In genomic region chr16:57994778-57995177, GRCh38 we compare ENCODE assay signal across 8 cellular contexts. TPM values are rescaled to one million over a fixed set of nuclear protein-coding genes. Genes with fewer than 3 reads are reported as not detected.
DNase-seq lines count a peak whose midpoint lies in the region; ATAC-seq and TF ChIP-seq lines count a peak whose summit lies in the region.

No MANE protein-coding gene starts in this region.

- TF ChIP-seq CTCF in DOHH2 (IDR thresholded peaks at IDR 0.05; ENCODE audit: low read depth, low read length, poor library complexity, severe bottlenecking) = peak; percentile 20
- TF ChIP-seq CTCF in activated CD8-positive, alpha-beta T cell treated with anti-CD3 and anti-CD28 coated beads for 36 hours (IDR thresholded peaks at IDR 0.05) = no peak

- DNase-seq in GM23248 (peak; percentile 77), NCI-H2227 treated with DMSO at 0.1 percent for 48 hours (lab: John Stamatoyannopoulos, UW) (peak; percentile 25), Right ventricle myocardium superior (peak; percentile 85), NCI-H345 treated with DMSO at 0.1 percent for 48 hours (lab: John Stamatoyannopoulos, UW; ENCODE audit: unreplicated experiment) (no peak)
- peak; percentile 70 for DNase-seq in activated CD8-positive, alpha-beta T cell treated with anti-CD3 and anti-CD28 coated beads for 36 hours
- DNase-seq in stimulated activated naive CD4-positive, alpha-beta T cell treated with Interleukin-2 at 50 U/mL for 16 hours (lab: John Stamatoyannopoulos, UW) = peak; percentile 26

- H3K27ac Mint-ChIP-seq in activated CD8-positive, alpha-beta T cell treated with anti-CD3 and anti-CD28 coated beads for 36 hours = no peak overlapping the region

- H3K79me2 ChIP-seq in DOHH2 (ENCODE audit: control insufficient read depth, low read length) = peaks cover 12% of the 10 kb centered on the region
- H3K79me2 ChIP-seq in GM23248 (ENCODE audit: insufficient read depth) = no peaks in the 10 kb centered on the region

- no peak overlapping the region for H2AFZ ChIP-seq in GM23248

- peak; percentile 35 for ATAC-seq in activated CD8-positive, alpha-beta T cell treated with anti-CD3 and anti-CD28 coated beads for 36 hours
- ATAC-seq in Right ventricle myocardium superior (ENCODE audit: poor library complexity) (peak; percentile 36), GM19324 (IDR thresholded peaks at IDR 0.05; ENCODE audit: low FRiP score, unreplicated experiment) (no peak)

- H3K36me3 ChIP-seq in DOHH2 (ENCODE audit: control insufficient read depth, low read length) (peaks cover 35% of the 10 kb centered on the region), GM23248 (ENCODE audit: low read depth) (no peaks in the 10 kb centered on the region; the same call in 1 of the 2 replicates)

- H3K9me2 ChIP-seq in DOHH2 (replicated peaks; ENCODE audit: control insufficient read depth, low read length) = no peaks in the 10 kb centered on the region
- no peaks in the 10 kb centered on the region for H3K9me2 ChIP-seq in GM23248 (ENCODE audit: insufficient read depth)

- intact Hi-C loops in activated CD8-positive, alpha-beta T cell treated with anti-CD3 and anti-CD28 coated beads for 36 hours (cut with micrococcal nuclease) = no loop called here
- intact Hi-C loops in Right ventricle myocardium superior (cut with DNase I) = no loop called here

- peaks cover 6% of the 10 kb centered on the region; the same call in 1 of the 2 replicates for H4K20me1 ChIP-seq in DOHH2 (ENCODE audit: control insufficient read depth, insufficient read depth, low read depth, low read length)
- no peaks in the 10 kb centered on the region for H4K20me1 ChIP-seq in GM23248 (ENCODE audit: insufficient read depth)

- H3K9me3 Mint-ChIP-seq in activated CD8-positive, alpha-beta T cell treated with anti-CD3 and anti-CD28 coated beads for 36 hours = no peaks in the 10 kb centered on the region

- H3K27ac ChIP-seq in DOHH2 (ENCODE audit: low read depth, low read length) = no peak overlapping the region
- no peak overlapping the region for H3K27ac ChIP-seq in GM23248

- H3K4me2 ChIP-seq in DOHH2 (ENCODE audit: low read length) (no peak overlapping the region), GM23248 (ENCODE audit: unreplicated experiment) (no peak overlapping the region)

- H3K27me3 ChIP-seq in DOHH2 (ENCODE audit: control insufficient read depth, low read length) (no peaks in the 10 kb centered on the region), GM23248 (replicated peaks; ENCODE audit: insufficient read depth) (no peaks in the 10 kb centered on the region)

- POLR2A ChIA-PET in activated CD8-positive, alpha-beta T cell treated with anti-CD3 and anti-CD28 coated beads for 36 hours (lab: Charles Lee) = no interaction called here

- H3K36me3 Mint-ChIP-seq in activated CD8-positive, alpha-beta T cell treated with anti-CD3 and anti-CD28 coated beads for 36 hours (ENCODE audit: low read depth) = peaks cover 8% of the 10 kb centered on the region

- WGBS in GM23248 (ENCODE audit: low coverage in 1 of 2, low lambda C conversion rate in 2 of 2, missing lambda C conversion rate in 2 of 2), 2 experiments = 32 to 39% methylated on average over 4 of the region's 4 CpGs

- no peak overlapping the region for H3K4me3 ChIP-seq in DOHH2 (ENCODE audit: low read length)
- no peak overlapping the region for H3K4me3 ChIP-seq in GM23248

- no peaks in the 10 kb centered on the region for H3K27me3 Mint-ChIP-seq in activated CD8-positive, alpha-beta T cell treated with anti-CD3 and anti-CD28 coated beads for 36 hours

- H3K9me3 ChIP-seq in DOHH2 (ENCODE audit: control insufficient read depth, insufficient read depth, low read length) (no peaks in the 10 kb centered on the region), GM23248 (ENCODE audit: low read depth) (no peaks in the 10 kb centered on the region)

- H3K4me3 Mint-ChIP-seq in activated CD8-positive, alpha-beta T cell treated with anti-CD3 and anti-CD28 coated beads for 36 hours = no peak overlapping the region

- H3K4me1 ChIP-seq in DOHH2 (ENCODE audit: control insufficient read depth, low read length) = peaks cover 12% of the 10 kb centered on the region
- H3K4me1 ChIP-seq in GM23248 (ENCODE audit: insufficient read depth) = peaks cover 13% of the 10 kb centered on the region

- H3K4me1 Mint-ChIP-seq in activated CD8-positive, alpha-beta T cell treated with anti-CD3 and anti-CD28 coated beads for 36 hours (ENCODE audit: low read depth) = peaks cover 41% of the 10 kb centered on the region

- CTCF ChIA-PET in activated CD8-positive, alpha-beta T cell treated with anti-CD3 and anti-CD28 coated beads for 36 hours (lab: Charles Lee) = interaction anchor here (1.2 to 2.5 kb wide), 2 partner anchors 96 to 341 kb away, joined by 3 to 7 read pairs; no protein-coding TSS in a partner anchor

- H3F3A ChIP-seq in DOHH2 (ENCODE audit: control insufficient read depth, insufficient read depth) (peaks cover 6% of the 10 kb centered on the region; the same call in 1 of the 2 replicates), GM23248 (ENCODE audit: insufficient read depth) (peaks cover 10% of the 10 kb centered on the region)

- no peak overlapping the region for H3K9ac ChIP-seq in GM23248

- in situ Hi-C loops in GM23248 (cut with MboI) = no loop called here

RNA-seq across cellular contexts. Expression of gene ZNF319, which starts 5.7 kb away (rescaled TPM):
- 0.63 and 8.2 TPM in 2 replicates for total RNA-seq in GM23248 (2014; rRNA removed; shearing (Covaris generic))
- 4.6 and 4.9 TPM in 2 replicates for polyA plus RNA-seq in GM23248 (2016; fragmentation: Nextera tagmentation; extraction: Ambion mirVana)
- 1 to 10 TPM; 5.6 to 7.0 TPM for total RNA-seq in activated CD8-positive, alpha-beta T cell treated with anti-CD3 and anti-CD28 coated beads for 36 hours
- 8.1 TPM for total RNA-seq in Right ventricle myocardium superior

RNA-seq across cellular contexts. Expression of gene USB1, which starts 6.4 kb away (rescaled TPM):
- total RNA-seq in GM23248 (2014; rRNA removed; shearing (Covaris generic)) = 7.6 and 19.7 TPM in 2 replicates
- 48.4 and 48.6 TPM in 2 replicates for polyA plus RNA-seq in GM23248 (2016; fragmentation: Nextera tagmentation; extraction: Ambion mirVana)
- 10 to 100 TPM; 32.9 to 37.5 TPM for total RNA-seq in activated CD8-positive, alpha-beta T cell treated with anti-CD3 and anti-CD28 coated beads for 36 hours
- 32.1 TPM for total RNA-seq in Right ventricle myocardium superior

RNA-seq across cellular contexts. Expression of gene CNGB1, which starts 23.9 kb away (rescaled TPM):
- total RNA-seq in GM23248 (2014; rRNA removed; shearing (Covaris generic)) = not detected in 2 replicates
- polyA plus RNA-seq in GM23248 (2016; fragmentation: Nextera tagmentation; extraction: Ambion mirVana) = not detected in 2 replicates
- not detected for total RNA-seq in activated CD8-positive, alpha-beta T cell treated with anti-CD3 and anti-CD28 coated beads for 36 hours
- not detected for total RNA-seq in Right ventricle myocardium superior

RNA-seq across cellular contexts. Expression of gene MMP15, which starts 30.8 kb away (rescaled TPM):
- total RNA-seq in GM23248 (2014; rRNA removed; shearing (Covaris generic)) = 1.4 and 1.6 TPM in 2 replicates
- 0.39 and 0.45 TPM in 2 replicates for polyA plus RNA-seq in GM23248 (2016; fragmentation: Nextera tagmentation; extraction: Ambion mirVana)
- total RNA-seq in activated CD8-positive, alpha-beta T cell treated with anti-CD3 and anti-CD28 coated beads for 36 hours = under 1 TPM; 0.25 to 0.63 TPM
- total RNA-seq in Right ventricle myocardium superior = 55.2 TPM
